In genomic region chr13:53052675-53053074, GRCh38 we compare ENCODE assay signal across 17 cellular contexts. TPM values are rescaled to one million over a fixed set of nuclear protein-coding genes. Genes with fewer than 3 reads are reported as not detected.
"Had no signal": no experiment of that assay in that cellular context is flagged by ENCODE, and none has a peak within 500 bp of the region (broad histone marks: within the 10 kb centered on the region; RNA-seq: fewer than 3 reads in every experiment).

No MANE protein-coding gene starts in this region.

- H3K9me3 Mint-ChIP-seq: activated naive CD4-positive, alpha-beta T cell treated with anti-CD3 and anti-CD28 coated beads for 36 hours; activated T-cell treated with anti-CD3 and anti-CD28 coated beads, Interleukin-2, amount 50 U/mL, for 4 hours; mesothelial cell of epicardium; stimulated activated naive B cell treated with anti-CD40 and anti-IgM and Interleukin-4, amounts not matched to agents 10 μg/mL and 1 μg/mL and 100 μg/mL, for 72 hours had no signal

- H3K4me3 ChIP-seq: dorsolateral prefrontal cortex, lung had no signal

- H3K27me3 ChIP-seq: dorsolateral prefrontal cortex had no signal

- H3K4me3 Mint-ChIP-seq: activated naive CD4-positive, alpha-beta T cell treated with anti-CD3 and anti-CD28 coated beads for 36 hours; activated T-cell treated with anti-CD3 and anti-CD28 coated beads, Interleukin-2, amount 50 U/mL, for 4 hours; brain; mesothelial cell of epicardium; stimulated activated naive B cell treated with anti-CD40 and anti-IgM and Interleukin-4, amounts not matched to agents 10 μg/mL and 1 μg/mL and 100 μg/mL, for 72 hours had no signal

- H3K36me3 Mint-ChIP-seq: brain; mesothelial cell of epicardium; stimulated activated naive B cell treated with anti-CD40 and anti-IgM and Interleukin-4, amounts not matched to agents 10 μg/mL and 1 μg/mL and 100 μg/mL, for 72 hours had no signal

- H3K4me1 Mint-ChIP-seq: stimulated activated naive B cell treated with anti-CD40 and anti-IgM and Interleukin-4, amounts not matched to agents 10 μg/mL and 1 μg/mL and 100 μg/mL, for 72 hours had no signal

- H3K27me3 Mint-ChIP-seq: stimulated activated naive B cell treated with anti-CD40 and anti-IgM and Interleukin-4, amounts not matched to agents 10 μg/mL and 1 μg/mL and 100 μg/mL, for 72 hours had no signal

- H3K27ac Mint-ChIP-seq: activated naive CD4-positive, alpha-beta T cell treated with anti-CD3 and anti-CD28 coated beads for 36 hours; mesothelial cell of epicardium; stimulated activated naive B cell treated with anti-CD40 and anti-IgM and Interleukin-4, amounts not matched to agents 10 μg/mL and 1 μg/mL and 100 μg/mL, for 72 hours had no signal

- ATAC-seq: activated T-cell treated with anti-CD3 and anti-CD28 coated beads, Interleukin-2, amount 50 U/mL, for 4 hours; stimulated activated naive B cell treated with anti-CD40 and anti-IgM and Interleukin-4, amounts not matched to agents 10 μg/mL and 1 μg/mL and 100 μg/mL, for 72 hours had no signal

- DNase-seq: activated CD4-positive, alpha-beta T cell treated with anti-CD3 and anti-CD28 coated beads, Interleukin-2, amount 50 U/mL, for 1 hour; activated CD8-positive, alpha-beta memory T cell treated with anti-CD3 and anti-CD28 coated beads, Interleukin-2, amount 50 U/mL, for 4 hours; activated naive CD4-positive, alpha-beta T cell treated with anti-CD3 and anti-CD28 coated beads for 36 hours; activated T-cell treated with anti-CD3 and anti-CD28 coated beads, Interleukin-2, amount 50 U/mL, for 4 hours; central memory CD4-positive, alpha-beta T cell; dorsolateral prefrontal cortex; foreskin fibroblast; left cardiac atrium; stimulated activated naive B cell treated with anti-CD40 and anti-IgM and Interleukin-4, amounts not matched to agents 10 μg/mL and 1 μg/mL and 100 μg/mL, for 72 hours; T1000 had no signal

RNA-seq across cellular contexts. Expression of gene OLFM4, which starts 24.1 kb away (rescaled TPM):
- total RNA-seq: activated naive CD4-positive, alpha-beta T cell treated with anti-CD3 and anti-CD28 coated beads for 36 hours; glomerular endothelial cell; mesothelial cell of epicardium; myocyte; osteocyte; pulmonary artery endothelial cell had no signal
